In the genomic region with DNA sequence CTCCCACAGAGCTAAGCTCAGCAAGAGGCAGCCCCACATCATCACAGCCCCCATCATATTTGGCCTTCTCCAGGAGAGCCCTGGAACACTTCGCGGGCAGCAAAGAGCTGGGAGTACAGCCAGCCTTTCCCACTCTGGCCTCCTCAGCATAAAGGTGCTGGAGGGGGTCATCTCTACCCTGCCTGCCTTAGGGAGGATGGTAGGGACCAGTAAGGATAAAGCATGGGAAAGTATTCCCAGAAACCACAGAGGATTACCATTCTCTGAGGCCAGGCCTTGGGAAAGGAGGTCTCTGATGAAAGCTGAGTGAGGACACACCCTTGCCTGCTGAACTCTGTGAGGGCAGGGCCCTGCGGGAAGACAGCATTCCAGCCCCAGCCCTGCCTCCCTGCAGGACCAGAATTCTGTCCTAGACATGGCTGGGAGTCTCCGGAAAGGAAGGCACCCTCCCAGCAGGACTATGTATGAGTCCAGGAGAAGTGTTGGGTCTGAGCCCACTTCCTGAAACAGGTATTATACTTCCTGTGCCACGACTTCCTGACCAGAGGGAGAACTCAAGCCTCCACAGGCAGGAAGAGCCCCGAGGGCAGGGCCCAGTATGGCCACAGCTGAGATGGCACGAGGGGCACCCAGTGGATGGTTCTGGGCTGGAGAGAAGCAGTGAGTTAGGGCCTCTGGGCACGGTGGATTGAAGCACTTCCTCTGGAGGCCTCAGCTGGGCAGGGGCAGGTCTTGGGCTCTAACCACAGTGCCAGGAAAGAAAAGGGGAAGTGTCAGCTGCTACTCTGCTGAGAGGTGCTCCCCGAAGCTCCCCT, we compare ENCODE assay signal across 8 cellular contexts. TPM values are rescaled to one million over a fixed set of nuclear protein-coding genes. Genes with fewer than 3 reads are reported as not detected.
A peak's percentile ranks its signal among the peaks of the same experiment; 100 is the strongest.
DNase-seq lines count a peak whose midpoint lies in the region; ATAC-seq, FAIRE-seq and TF ChIP-seq lines count a peak whose summit lies in the region.

No MANE protein-coding gene starts in this region.

- no peak overlapping the region for H3K4me3 Mint-ChIP-seq in astrocyte (ENCODE audit: unreplicated experiment)

- H3K27ac ChIP-seq in KOPT-K1 (ENCODE audit: low read depth, low read length, poor library complexity, severe bottlenecking) (peak overlapping the region; percentile 100), astrocyte (ENCODE audit: low read depth, low read length) (peak overlapping the region; percentile 30), lung (ENCODE audit: low read depth in 1 of 2, low read length in 1 of 2) (peak overlapping the region; percentile 62 to 94), upper lobe of left lung (peak overlapping the region; percentile 85 to 94 (median 88))

- no peak for TF ChIP-seq EP300 in upper lobe of left lung (IDR thresholded peaks at IDR 0.05)

- H3K79me2 ChIP-seq in astrocyte (ENCODE audit: insufficient read depth, low read length), result peaks cover 50% of the 10 kb centered on the region

- CTCF ChIA-PET in HEK293T (lab: Yijun Ruan, JAX), result interaction anchor here (0.6 kb wide), 2 partner anchors 72 to 395 kb away, joined by 3 read pairs; no protein-coding TSS in a partner anchor

- H3K27me3 Mint-ChIP-seq in astrocyte (ENCODE audit: low read depth, unreplicated experiment), result no peaks in the 10 kb centered on the region

- peaks cover 96% of the 10 kb centered on the region for H4K20me1 ChIP-seq in astrocyte (ENCODE audit: insufficient read depth, low read length)

- H3K36me3 Mint-ChIP-seq in astrocyte (ENCODE audit: low read depth, unreplicated experiment), result peaks cover 34% of the 10 kb centered on the region

- TF ChIP-seq POLR2A in upper lobe of left lung (IDR thresholded peaks at IDR 0.05), result peak in 2 of 4 donors; percentile 22 to 32

- peaks cover 38% of the 10 kb centered on the region for H3K4me1 Mint-ChIP-seq in astrocyte (ENCODE audit: low read depth, unreplicated experiment)

- H3K27ac Mint-ChIP-seq in astrocyte (ENCODE audit: unreplicated experiment), result peak overlapping the region; percentile 66

- H3K9me3 Mint-ChIP-seq in astrocyte (ENCODE audit: unreplicated experiment), result no peaks in the 10 kb centered on the region

- peaks cover 67% of the 10 kb centered on the region for H3K36me3 ChIP-seq in KOPT-K1 (ENCODE audit: insufficient read depth, low read length)
- H3K36me3 ChIP-seq in astrocyte (ENCODE audit: insufficient read depth, low read length), result peaks cover 8% of the 10 kb centered on the region
- peaks cover 0 to 19% of the 10 kb centered on the region in 2 donors for H3K36me3 ChIP-seq in lung (ENCODE audit: control insufficient read depth in 2 of 2, insufficient read depth in 2 of 2, low read length in 2 of 2)
- peaks cover 3 to 51% (median 23%) of the 10 kb centered on the region in 4 donors for H3K36me3 ChIP-seq in upper lobe of left lung

- peaks cover 28% of the 10 kb centered on the region for H3K4me1 ChIP-seq in astrocyte (ENCODE audit: insufficient read depth, low read length)
- peaks cover 4 to 57% of the 10 kb centered on the region in 2 donors for H3K4me1 ChIP-seq in lung (ENCODE audit: control insufficient read depth in 2 of 2, insufficient read depth in 2 of 2, low read length in 2 of 2)
- H3K4me1 ChIP-seq in upper lobe of left lung, result peaks cover 87 to 99% (median 92%) of the 10 kb centered on the region in 4 donors

- peak overlapping the region; percentile 23 for H3K9ac ChIP-seq in astrocyte (ENCODE audit: low read length)

- H3K9me3 ChIP-seq in KOPT-K1 (ENCODE audit: insufficient read depth, low read length, poor library complexity, severe bottlenecking), result no peaks in the 10 kb centered on the region
- no peaks in the 10 kb centered on the region for H3K9me3 ChIP-seq in astrocyte (ENCODE audit: insufficient read depth, low read depth, low read length)
- H3K9me3 ChIP-seq in lung (ENCODE audit: control insufficient read depth in 2 of 2, insufficient read depth in 1 of 2, low read length in 1 of 2), result no peaks in the 10 kb centered on the region
- H3K9me3 ChIP-seq in upper lobe of left lung, result no peaks in the 10 kb centered on the region

- no peaks in the 10 kb centered on the region for H3K27me3 ChIP-seq in astrocyte (ENCODE audit: insufficient read depth, low read length)
- no peaks in the 10 kb centered on the region for H3K27me3 ChIP-seq in lung (ENCODE audit: control insufficient read depth, insufficient read depth)
- no peaks in the 10 kb centered on the region for H3K27me3 ChIP-seq in upper lobe of left lung

- no peak overlapping the region for H3K4me2 ChIP-seq in astrocyte (ENCODE audit: low read length)

- no peak overlapping the region for H2AFZ ChIP-seq in astrocyte (ENCODE audit: low read depth, low read length)

- peak; percentile 64 for DNase-seq in AG08395 (ENCODE audit: low spot score)
- peak; percentile 71 for DNase-seq in astrocyte (ENCODE audit: low read depth)
- no peak for DNase-seq in lung (ENCODE audit: low spot score)
- peak in 1 of 2 donors; percentile 82 for DNase-seq in upper lobe of left lung
- no peak for DNase-seq in HEK293T (ENCODE audit: extremely low spot score)

- TF ChIP-seq CTCF in astrocyte (IDR thresholded peaks at IDR 0.05; ENCODE audit: insufficient read depth, low read depth, low read length), result no peak
- no peak for TF ChIP-seq CTCF in lung (IDR thresholded peaks at IDR 0.05; ENCODE audit: control extremely low read depth, extremely low read depth)
- peak in 1 of 6 experiments; percentile 24 for TF ChIP-seq CTCF in upper lobe of left lung (IDR thresholded peaks at IDR 0.05)

- ATAC-seq in lung (ENCODE audit: insufficient read depth, low FRiP score) (peak; percentile 32), upper lobe of left lung (ENCODE audit: low FRiP score in 2 of 2) (peak; percentile 63 to 64), GM19467 (IDR thresholded peaks at IDR 0.05; ENCODE audit: unreplicated experiment) (no peak), HG03521 (IDR thresholded peaks at IDR 0.05; ENCODE audit: unreplicated experiment) (no peak)

- FAIRE-seq in astrocyte (lab: Jason Lieb, UNC), result peak; percentile 66

- 27 to 32% methylated on average over 9 of the region's 9 CpGs for WGBS in lung, 2 donors
- 23 to 26% methylated on average over 9 of the region's 9 CpGs for WGBS in upper lobe of left lung, 2 donors

- POLR2A ChIA-PET in HEK293T (lab: Yijun Ruan, JAX), result interaction anchor here (0.8 kb wide), 1 partner anchor 11 kb away, joined by 3 read pairs; no protein-coding TSS in a partner anchor

- no peak overlapping the region for H3K4me3 ChIP-seq in astrocyte (ENCODE audit: insufficient read depth, low read depth, low read length)
- no peak overlapping the region for H3K4me3 ChIP-seq in lung
- no peak overlapping the region for H3K4me3 ChIP-seq in upper lobe of left lung

TF ChIP-seq in HEK293T, 16 proteins besides CTCF, POLR2A, EP300 and RAD21:
- no peak for TF ChIP-seq ELF4 (IDR thresholded peaks at IDR 0.05)
- TF ChIP-seq, protein P1, sequence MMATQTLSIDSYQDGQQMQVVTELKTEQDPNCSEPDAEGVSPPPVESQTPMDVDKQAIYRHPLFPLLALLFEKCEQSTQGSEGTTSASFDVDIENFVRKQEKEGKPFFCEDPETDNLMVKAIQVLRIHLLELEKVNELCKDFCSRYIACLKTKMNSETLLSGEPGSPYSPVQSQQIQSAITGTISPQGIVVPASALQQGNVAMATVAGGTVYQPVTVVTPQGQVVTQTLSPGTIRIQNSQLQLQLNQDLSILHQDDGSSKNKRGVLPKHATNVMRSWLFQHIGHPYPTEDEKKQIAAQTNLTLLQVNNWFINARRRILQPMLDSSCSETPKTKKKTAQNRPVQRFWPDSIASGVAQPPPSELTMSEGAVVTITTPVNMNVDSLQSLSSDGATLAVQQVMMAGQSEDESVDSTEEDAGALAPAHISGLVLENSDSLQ (IDR thresholded peaks at IDR 0.05), result no peak
- TF ChIP-seq L3MBTL2 (conservative IDR thresholded peaks at IDR 0.05), result no peak
- no peak for TF ChIP-seq LEF1 (IDR thresholded peaks at IDR 0.05; ENCODE audit: borderline replicate concordance)

RNA-seq across cellular contexts. Expression of a gene that starts 12.9 kb away (rescaled TPM):
- 15.2 and 16.2 TPM in 2 replicates for total RNA-seq in astrocyte
- total RNA-seq in lung, result 10 to 100 TPM; 12.6 to 26.5 TPM
- polyA plus RNA-seq in lung, result 10 to 100 TPM; 14.1 to 16.5 TPM
- total RNA-seq in upper lobe of left lung, result 10 to 100 TPM in 4 of 6 donors, 1 to 10 TPM in 2; 7.0 to 31.5 (median 22.1) TPM

RNA-seq across cellular contexts. Expression of a gene that starts 24.5 kb away (rescaled TPM):
- total RNA-seq in astrocyte (32.7 and 33.3 TPM in 2 replicates), lung (10 to 100 TPM; 25.9 to 36.4 TPM), upper lobe of left lung (10 to 100 TPM; 22.6 to 61.0 (median 36.2) TPM)
- 10 to 100 TPM; 15.0 to 27.3 TPM for polyA plus RNA-seq in lung

RNA-seq across cellular contexts. Expression of a gene that starts 35.6 kb away (rescaled TPM):
- total RNA-seq in astrocyte (not detected in 2 replicates), lung (1 to 10 TPM; 1.8 to 3.3 TPM), upper lobe of left lung (10 to 100 TPM in 1 of 6 donors, 1 to 10 TPM in 4, under 1 TPM in 1; 0.98 to 11.7 (median 5.1) TPM)
- 10 to 100 TPM in 1 of 2 donors, under 1 TPM in 1; 0.57 to 33.2 TPM for polyA plus RNA-seq in lung

RNA-seq across cellular contexts. Expression of a gene that starts 54.5 kb away (rescaled TPM):
- total RNA-seq in astrocyte (134 and 139 TPM in 2 replicates), lung (100 to 1,000 TPM in 1 of 2 donors, 10 to 100 TPM in 1; 52.8 to 157 TPM), upper lobe of left lung (100 to 1,000 TPM in 4 of 6 donors, 10 to 100 TPM in 2; 89.1 to 204 (median 138) TPM)
- polyA plus RNA-seq in lung, result 10 to 100 TPM; 15.8 to 37.4 TPM

RNA-seq across cellular contexts. Expression of a gene that starts 54.6 kb away (rescaled TPM):
- total RNA-seq in astrocyte, result 2.9 and 3.2 TPM in 2 replicates
- 10 to 100 TPM; 10.9 to 11.9 TPM for total RNA-seq in lung
- 1 to 10 TPM; 4.1 to 6.0 TPM for polyA plus RNA-seq in lung
- total RNA-seq in upper lobe of left lung, result 10 to 100 TPM in 2 of 6 donors, 1 to 10 TPM in 4; 3.3 to 16.8 (median 7.9) TPM

Comparison
In these comparisons a context has a peak if more than half of its experiments do, and no peak if none do; other contexts are left out.
1. DNase-seq: peak in AG08395 (single experiment) and astrocyte (single experiment); none in lung (single experiment) and HEK293T (single experiment).
2. H3K27ac ChIP-seq: peak in every context shown above with its lines; median percentile 100 in KOPT-K1; 88 in upper lobe of left lung; 78 in lung; 30 in astrocyte.
3. ATAC-seq: peak in lung (single experiment) and upper lobe of left lung (2 of 2); none in GM19467 (single experiment) and HG03521 (single experiment).